Comparison of ENCODE assay signal across 8 cellular contexts in the genomic region with DNA sequence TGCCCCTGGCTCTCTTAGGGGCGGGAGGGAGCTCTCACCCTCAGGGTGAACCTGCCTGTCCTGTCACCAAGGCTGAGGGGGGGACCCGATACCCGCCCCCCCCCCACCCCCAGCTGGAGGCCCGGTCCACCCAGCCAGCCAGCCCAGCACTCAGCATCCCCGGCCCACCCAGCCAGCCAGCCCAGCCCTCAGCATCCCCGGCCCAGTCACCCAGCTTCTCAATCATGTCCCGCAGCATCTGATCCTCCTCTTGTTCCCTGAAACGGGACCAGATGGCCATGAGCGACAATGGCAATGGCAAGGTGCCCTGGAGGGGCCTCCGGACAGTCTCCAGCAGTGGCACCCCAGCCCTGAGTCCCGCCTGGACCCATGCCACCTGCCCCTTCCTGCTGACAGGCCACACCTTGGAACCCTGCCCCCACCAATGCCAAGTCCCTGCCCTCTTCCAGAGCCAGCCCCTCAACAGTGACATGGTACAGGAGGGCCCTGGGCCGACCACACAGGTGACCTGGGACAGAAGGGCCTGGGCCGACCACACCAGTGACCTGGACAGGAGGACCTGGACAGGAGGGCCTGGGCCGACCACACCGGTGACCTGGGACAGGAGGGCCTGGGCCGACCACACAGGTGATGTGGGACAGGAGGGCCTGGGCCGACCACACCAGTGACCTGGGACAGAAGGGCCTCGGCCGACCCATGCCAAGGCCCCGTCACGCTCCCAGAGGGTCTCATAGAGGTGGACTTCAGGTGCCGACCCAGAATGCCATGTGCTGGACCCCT.
"Had no signal": no experiment of that assay in that cellular context is flagged by ENCODE, and none has a peak within 500 bp of the region (broad histone marks: within the 10 kb centered on the region; RNA-seq: fewer than 3 reads in every experiment).

No MANE protein-coding gene starts in this region.

- H3K4me3 ChIP-seq: GM23248, K562 had no signal

- H3K9ac ChIP-seq: GM23248 had no signal

- DNase-seq: GM23248, GOT3, H9, HCEC 1CT had no signal

- ATAC-seq: HepG2, K562 had no signal

- FAIRE-seq: H54, HepG2, K562 had no signal

- H3K27ac ChIP-seq: GM23248, HL-60 had no signal

- H2AFZ ChIP-seq: GM23248 had no signal
